Comparison of ENCODE assay signal across 1 cellular context in the genomic region with DNA sequence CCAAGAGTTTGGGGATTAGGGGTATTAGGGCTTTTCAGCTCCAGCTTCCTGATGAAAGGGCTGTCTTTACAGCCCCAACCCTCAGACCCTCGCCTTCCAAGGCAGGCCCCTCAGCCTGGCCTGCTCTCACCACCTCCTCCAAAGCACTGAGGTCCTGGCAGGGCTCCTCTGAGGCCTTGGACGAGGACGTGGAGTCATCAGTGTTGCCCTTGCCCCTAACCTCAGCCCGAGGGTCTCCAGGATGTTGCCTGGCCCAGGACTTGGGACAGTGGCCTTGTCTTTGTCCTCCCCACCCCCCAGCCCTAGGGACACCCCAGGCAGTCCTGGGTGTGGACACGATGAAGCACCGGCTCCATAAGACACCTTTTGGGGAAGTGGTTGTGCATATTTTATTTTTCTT.
TF ChIP-seq lines count a peak whose summit lies in the region.

No MANE protein-coding gene starts in this region.

TF ChIP-seq in HepG2, 621 proteins besides CTCF, POLR2A, EP300 and RAD21:
- TF ChIP-seq GPN1 (CRISPR knock-in tag; IDR thresholded peaks at IDR 0.05; ENCODE audit: borderline replicate concordance) = no peak
- TF ChIP-seq AGO2 (optimal IDR thresholded peaks at IDR 0.05; ENCODE audit: low read depth, low read length) = peak; percentile 4
TF ChIP-seq in HepG2: peak in this region for 1.
